In genomic region chr20:46348972-46349741, GRCh38 we compare ENCODE assay signal across 8 cellular contexts. TPM values are rescaled to one million over a fixed set of nuclear protein-coding genes. Genes with fewer than 3 reads are reported as not detected.
A peak's percentile ranks its signal among the peaks of the same experiment; 100 is the strongest.
DNase-seq lines count a peak whose midpoint lies in the region; ATAC-seq, FAIRE-seq and TF ChIP-seq lines count a peak whose summit lies in the region.

No MANE protein-coding gene starts in this region.

- no peak overlapping the region for H3K4me2 ChIP-seq in A549
- H3K4me2 ChIP-seq in neural progenitor cell = peak overlapping the region; percentile 58

- no peak overlapping the region for H3K4me3 ChIP-seq in A549
- H3K4me3 ChIP-seq in fibroblast of the aortic adventitia (ENCODE audit: low read depth, low read length) = no peak overlapping the region
- H3K4me3 ChIP-seq in neural progenitor cell = no peak overlapping the region

- no peak overlapping the region for H3K9ac ChIP-seq in neural progenitor cell

- TF ChIP-seq CTCF in A549 (IDR thresholded peaks at IDR 0.05) = peak; percentile 66
- peak; percentile 84 for TF ChIP-seq CTCF in GM12874 (IDR thresholded peaks at IDR 0.05; ENCODE audit: insufficient read depth, low read depth, low read length)
- TF ChIP-seq CTCF in fibroblast of the aortic adventitia (IDR thresholded peaks at IDR 0.05; ENCODE audit: insufficient read depth, low read length) = peak; percentile 76
- TF ChIP-seq CTCF in neural progenitor cell (IDR thresholded peaks at IDR 0.05) = peak; percentile 73

- no peaks in the 10 kb centered on the region for H3K9me3 Mint-ChIP-seq in neural progenitor cell

- FAIRE-seq in A549 (lab: Jason Lieb, UNC) = no peak

- H3K27ac ChIP-seq in A549 = no peak overlapping the region
- peak overlapping the region; percentile 70 for H3K27ac ChIP-seq in neural progenitor cell

- H3K27me3 ChIP-seq in neural progenitor cell = peaks cover 15% of the 10 kb centered on the region

- no peak overlapping the region for H3K4me3 Mint-ChIP-seq in neural progenitor cell

- no peaks in the 10 kb centered on the region for H3K79me2 ChIP-seq in neural progenitor cell (ENCODE audit: low read depth)

- DNase-seq in A549 (ENCODE audit: low read depth in 1 of 2, low spot score in 1 of 2) (peak; percentile 43 to 67), NCI-H526 (lab: John Stamatoyannopoulos, UW) (peak; percentile 61 to 87), activated T-helper 1 cell treated with Interleukin-2 at 50 U/mL for 16 hours (ENCODE audit: low read depth) (peak; percentile 22), fibroblast of the aortic adventitia (ENCODE audit: low read depth) (peak; percentile 49), neural progenitor cell (ENCODE audit: low spot score) (peak; percentile 90), RKO (ENCODE audit: low spot score) (no peak)

- POLR2A ChIA-PET in A549 (lab: Yijun Ruan, JAX) = interaction anchor here (0.8 to 2.1 kb wide), 2 partner anchors 9 to 15 kb away, joined by 3 to 13 read pairs; no protein-coding TSS in a partner anchor

- peak; percentile 74 to 80 for TF ChIP-seq RAD21 in A549 (conservative IDR thresholded peaks at IDR 0.05 in 1 of 2, IDR thresholded peaks at IDR 0.05 in 1 of 2)

- peaks cover 33% of the 10 kb centered on the region for H3F3A ChIP-seq in neural progenitor cell (ENCODE audit: low read depth)

- H3K9me3 ChIP-seq in A549 = no peaks in the 10 kb centered on the region
- no peaks in the 10 kb centered on the region for H3K9me3 ChIP-seq in neural progenitor cell (ENCODE audit: low read depth)

- peak; percentile 46 to 77; a peak in 4 of 6 replicates for ATAC-seq in A549
- ATAC-seq in HG03025 (IDR thresholded peaks at IDR 0.05; ENCODE audit: low FRiP score, unreplicated experiment) = no peak

- H4K20me1 ChIP-seq in neural progenitor cell (ENCODE audit: low read depth) = peaks cover 32% of the 10 kb centered on the region

- no peaks in the 10 kb centered on the region for H3K36me3 ChIP-seq in neural progenitor cell

- CTCF ChIA-PET in A549 (lab: Yijun Ruan, JAX) = interaction anchor here (0.8 to 5.1 kb wide), 44 partner anchors 10 to 578 kb away, joined by 3 to 38 read pairs (median 4); partner anchors contain the start of gene CDH22

- 65% methylated on average over 12 of the region's 14 CpGs for WGBS in A549 (ENCODE audit: missing lambda C conversion rate)

- H3K27ac Mint-ChIP-seq in neural progenitor cell = peak overlapping the region; percentile 42

- no peak overlapping the region for H2AFZ ChIP-seq in neural progenitor cell (replicated peaks)

- TF ChIP-seq EP300 in A549 (IDR thresholded peaks at IDR 0.05) = no peak

- H3K4me1 ChIP-seq in A549 = peaks cover 14% of the 10 kb centered on the region
- peaks cover 47% of the 10 kb centered on the region for H3K4me1 ChIP-seq in neural progenitor cell

- peaks cover 14% of the 10 kb centered on the region for H3K36me3 Mint-ChIP-seq in neural progenitor cell

- no peak for TF ChIP-seq POLR2A in A549 (IDR thresholded peaks at IDR 0.05; ENCODE audit: low read length)

- peaks cover 16% of the 10 kb centered on the region for H3K27me3 Mint-ChIP-seq in neural progenitor cell (ENCODE audit: insufficient read depth, low read depth)

- H3K4me1 Mint-ChIP-seq in neural progenitor cell = peaks cover 82% of the 10 kb centered on the region

TF ChIP-seq in A549, 52 proteins besides CTCF, POLR2A, EP300 and RAD21:
- TF ChIP-seq TFCP2L1 (CRISPR knock-in tag; IDR thresholded peaks at IDR 0.05) (no peak), MAX (IDR thresholded peaks at IDR 0.05) (no peak), RNF2 (IDR thresholded peaks at IDR 0.05; ENCODE audit: borderline replicate concordance, low read depth) (no peak), MAFK (IDR thresholded peaks at IDR 0.05; ENCODE audit: partially characterized antibody) (no peak), MYC (IDR thresholded peaks at IDR 0.05; ENCODE audit: borderline replicate concordance, low read length) (no peak), ELK1 (IDR thresholded peaks at IDR 0.05; ENCODE audit: low read depth, low read length) (no peak), RFX5 (IDR thresholded peaks at IDR 0.05) (no peak), BHLHE40 (IDR thresholded peaks at IDR 0.05; ENCODE audit: low read depth, low read length) (no peak), SMC3 (IDR thresholded peaks at IDR 0.05) (peak; percentile 57), TP53 (CRISPR knock-in tag; IDR thresholded peaks at IDR 0.05) (no peak), HEYL (CRISPR knock-in tag; IDR thresholded peaks at IDR 0.05) (no peak), FOSB (CRISPR knock-in tag; IDR thresholded peaks at IDR 0.05) (no peak), FOSL2 (IDR thresholded peaks at IDR 0.05) (no peak), FOSL2 (CRISPR knock-in tag; IDR thresholded peaks at IDR 0.05) (no peak), ZFP36 (IDR thresholded peaks at IDR 0.05; ENCODE audit: borderline replicate concordance, partially characterized antibody) (peak; percentile 3), KDM5A (IDR thresholded peaks at IDR 0.05) (no peak)
- TF ChIP-seq, protein P1, sequence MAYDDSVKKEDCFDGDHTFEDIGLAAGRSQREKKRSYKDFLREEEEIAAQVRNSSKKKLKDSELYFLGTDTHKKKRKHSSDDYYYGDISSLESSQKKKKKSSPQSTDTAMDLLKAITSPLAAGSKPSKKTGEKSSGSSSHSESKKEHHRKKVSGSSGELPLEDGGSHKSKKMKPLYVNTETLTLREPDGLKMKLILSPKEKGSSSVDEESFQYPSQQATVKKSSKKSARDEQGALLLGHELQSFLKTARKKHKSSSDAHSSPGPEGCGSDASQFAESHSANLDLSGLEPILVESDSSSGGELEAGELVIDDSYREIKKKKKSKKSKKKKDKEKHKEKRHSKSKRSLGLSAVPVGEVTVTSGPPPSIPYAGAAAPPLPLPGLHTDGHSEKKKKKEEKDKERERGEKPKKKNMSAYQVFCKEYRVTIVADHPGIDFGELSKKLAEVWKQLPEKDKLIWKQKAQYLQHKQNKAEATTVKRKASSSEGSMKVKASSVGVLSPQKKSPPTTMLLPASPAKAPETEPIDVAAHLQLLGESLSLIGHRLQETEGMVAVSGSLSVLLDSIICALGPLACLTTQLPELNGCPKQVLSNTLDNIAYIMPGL (CRISPR knock-in tag; IDR thresholded peaks at IDR 0.05; ENCODE audit: borderline replicate concordance) = no peak

RNA-seq across cellular contexts. Expression of gene CDH22, which starts 40.9 kb away (rescaled TPM):
- polyA plus RNA-seq in A549 (2011; rRNA removed) (not detected in 2 replicates), A549 (2017; fragmentation: RNase III; extraction: RNeasy Plus Mini Kit Qiagen cat#74134 plus additional on column Dnase treatment) (0.03 TPM in 1 of 3 replicates, not detected in the others)
- 0.01 TPM in 1 of 2 replicates, not detected in the other for polyA plus RNA-seq in A549 (2012; cell fraction: cytosol; rRNA removed)
- polyA plus RNA-seq in A549 (2012; cell fraction: nucleus; rRNA removed) = 0.01 and 0.04 TPM in 2 replicates
- not detected in 2 replicates for polyA minus RNA-seq in A549 (2011; rRNA and poly(A)+ RNA removed)
- total RNA-seq in fibroblast of the aortic adventitia (ENCODE audit: low replicate concordance) (not detected in 2 replicates), neural progenitor cell (ENCODE audit: low replicate concordance) (0.13 and 0.28 TPM in 2 replicates)

RNA-seq across cellular contexts. Expression of gene ELMO2, which starts 57.3 kb away (rescaled TPM):
- polyA plus RNA-seq in A549 (2011; rRNA removed) = 25.1 and 31.1 TPM in 2 replicates
- 24.0 and 30.0 TPM in 2 replicates for polyA plus RNA-seq in A549 (2012; cell fraction: cytosol; rRNA removed)
- polyA plus RNA-seq in A549 (2012; cell fraction: nucleus; rRNA removed) = 37.9 and 50.1 TPM in 2 replicates
- polyA plus RNA-seq in A549 (2017; fragmentation: RNase III; extraction: RNeasy Plus Mini Kit Qiagen cat#74134 plus additional on column Dnase treatment) = 22.3 to 23.4 TPM (median 22.9 TPM) in 3 replicates
- polyA minus RNA-seq in A549 (2011; rRNA and poly(A)+ RNA removed) = 42.9 and 43.4 TPM in 2 replicates
- total RNA-seq in fibroblast of the aortic adventitia (ENCODE audit: low replicate concordance) = 36.6 and 48.2 TPM in 2 replicates
- total RNA-seq in neural progenitor cell (ENCODE audit: low replicate concordance) = 53.3 and 64.5 TPM in 2 replicates
